In the genomic region with DNA sequence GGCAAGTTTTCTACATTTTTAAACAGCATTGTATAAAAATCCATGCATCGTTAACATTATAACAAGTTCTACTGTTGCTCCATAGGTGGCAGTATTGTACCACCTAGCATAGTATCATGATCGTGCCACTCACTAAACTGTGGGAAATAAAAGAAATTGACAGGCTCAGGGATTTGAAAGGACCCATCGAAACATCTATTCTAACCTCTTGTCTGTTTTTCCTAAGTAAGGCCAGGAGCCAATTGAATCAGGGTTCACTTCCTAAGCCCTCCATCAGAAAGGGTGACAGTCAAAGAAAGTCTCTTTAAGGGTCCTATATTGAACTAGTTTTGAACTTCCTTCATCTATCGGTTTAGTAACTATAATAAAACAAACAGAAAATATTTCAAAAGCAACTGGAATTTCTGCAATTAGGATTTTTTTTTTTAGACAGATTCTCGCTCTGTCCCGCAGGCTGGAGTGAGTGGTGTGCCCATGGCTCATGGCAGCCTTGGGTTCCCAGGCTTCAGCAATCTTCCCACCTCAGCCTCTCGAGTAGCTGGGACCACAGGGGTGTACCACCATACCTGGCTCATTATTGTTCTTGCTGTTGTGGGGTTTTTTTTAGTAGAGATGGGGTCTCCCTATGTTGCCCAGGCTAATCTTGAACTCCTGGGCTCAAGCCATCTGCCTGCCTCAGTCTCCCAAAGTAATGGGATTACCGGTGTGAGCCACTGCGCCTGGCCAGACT, we compare ENCODE assay signal across 7 cellular contexts. TPM values are rescaled to one million over a fixed set of nuclear protein-coding genes. Genes with fewer than 3 reads are reported as not detected.
A peak's percentile ranks its signal among the peaks of the same experiment; 100 is the strongest.
DNase-seq lines count a peak whose midpoint lies in the region; ATAC-seq and TF ChIP-seq lines count a peak whose summit lies in the region.

No MANE protein-coding gene starts in this region.

- ATAC-seq in GM18508 (IDR thresholded peaks at IDR 0.05; ENCODE audit: insufficient read depth, unreplicated experiment) (peak; percentile 55), HG03060 (IDR thresholded peaks at IDR 0.05; ENCODE audit: low read depth, unreplicated experiment) (peak; percentile 71)

- H3K4me3 ChIP-seq in Caco-2 (ENCODE audit: low read depth, low read length) (no peak overlapping the region), cardiac fibroblast (replicated peaks in 1 of 2; ENCODE audit: low read depth in 2 of 2, low read length in 2 of 2) (no peak overlapping the region)

- BruUV-seq in Caco-2 (replicated peaks; lab: Mats Ljungman, UMichigan) = no TSS peak

- intact Hi-C loops in Caco-2 (cut with micrococcal nuclease; ENCODE audit: unreplicated experiment) = loop anchor here (1.0 kb wide), 5 partner anchors 136 to 609 kb away; no protein-coding TSS in a partner anchor

- POLR2A ChIA-PET in Caco-2 (lab: Charles Lee) = no interaction called here

- CTCF ChIA-PET in Caco-2 (lab: Charles Lee) = interaction anchor here (0.6 to 0.9 kb wide), 4 partner anchors 50 to 1165 kb away, joined by 3 to 7 read pairs (median 4); no protein-coding TSS in a partner anchor

- no peaks in the 10 kb centered on the region for H3K36me3 ChIP-seq in Caco-2 (ENCODE audit: control insufficient read depth, insufficient read depth, low read length)

- peak in 1 of 2 experiments; percentile 65 for DNase-seq in Caco-2
- peak; percentile 56 for DNase-seq in NCI-H748 (lab: John Stamatoyannopoulos, UW; ENCODE audit: unreplicated experiment)
- peak; percentile 67 to 73 for DNase-seq in cardiac fibroblast (ENCODE audit: low read depth in 2 of 2)
- DNase-seq in left kidney (ENCODE audit: low read depth, low spot score) = peak; percentile 64
- no peak for DNase-seq in type B pancreatic cell (ENCODE audit: extremely low spot score, unreplicated experiment)

- H3K27me3 ChIP-seq in Caco-2 (replicated peaks; ENCODE audit: control insufficient read depth, insufficient read depth, low read length) = no peaks in the 10 kb centered on the region

- H3K9me3 Mint-ChIP-seq in Caco-2 (ENCODE audit: unreplicated experiment) (no peaks in the 10 kb centered on the region), type B pancreatic cell (no peaks in the 10 kb centered on the region)

- no peaks in the 10 kb centered on the region for H3K27me3 Mint-ChIP-seq in Caco-2 (ENCODE audit: insufficient read depth, unreplicated experiment)
- peaks cover 5% of the 10 kb centered on the region for H3K27me3 Mint-ChIP-seq in type B pancreatic cell

- H3K4me3 Mint-ChIP-seq in Caco-2 (ENCODE audit: unreplicated experiment) (no peak overlapping the region), type B pancreatic cell (no peak overlapping the region)

- peak; percentile 88 to 89 for TF ChIP-seq CTCF in Caco-2 (IDR thresholded peaks at IDR 0.05; ENCODE audit: insufficient read depth in 1 of 2, low read depth in 1 of 2, low read length in 1 of 2, severe bottlenecking in 1 of 2, unreplicated experiment in 1 of 2)
- peak; percentile 79 for TF ChIP-seq CTCF in cardiac fibroblast (IDR thresholded peaks at IDR 0.05; ENCODE audit: low read depth, low read length)
- peak; percentile 95 for TF ChIP-seq CTCF in type B pancreatic cell (conservative IDR thresholded peaks at IDR 0.05)

- H3K4me1 Mint-ChIP-seq in Caco-2 (ENCODE audit: low read depth, unreplicated experiment) (peaks cover 7% of the 10 kb centered on the region), type B pancreatic cell (ENCODE audit: unreplicated experiment) (peaks cover 5% of the 10 kb centered on the region)

- H3K9me3 ChIP-seq in Caco-2 = no peaks in the 10 kb centered on the region

- H3K36me3 Mint-ChIP-seq in Caco-2 (ENCODE audit: insufficient read depth, unreplicated experiment) (peaks cover 7% of the 10 kb centered on the region), type B pancreatic cell (no peaks in the 10 kb centered on the region)

- H3K27ac Mint-ChIP-seq in Caco-2 (ENCODE audit: unreplicated experiment) = no peak overlapping the region
- H3K27ac Mint-ChIP-seq in type B pancreatic cell = no peak overlapping the region

- no peaks in the 10 kb centered on the region for H3K4me1 ChIP-seq in Caco-2

RNA-seq across cellular contexts. Expression of a gene that starts 9.4 kb away (rescaled TPM):
- 37.2 and 47.8 TPM in 2 replicates for total RNA-seq in Caco-2 (2022)
- total RNA-seq in type B pancreatic cell (ENCODE audit: low replicate concordance) = 7.9 and 16.4 TPM in 2 replicates

RNA-seq across cellular contexts. Expression of a gene that starts 36.2 kb away (rescaled TPM):
- total RNA-seq in Caco-2 (2022) (51.9 and 59.1 TPM in 2 replicates), type B pancreatic cell (ENCODE audit: low replicate concordance) (22.2 and 26.3 TPM in 2 replicates)
